8 cellular contexts compared by ENCODE assay signal in the genomic region with DNA sequence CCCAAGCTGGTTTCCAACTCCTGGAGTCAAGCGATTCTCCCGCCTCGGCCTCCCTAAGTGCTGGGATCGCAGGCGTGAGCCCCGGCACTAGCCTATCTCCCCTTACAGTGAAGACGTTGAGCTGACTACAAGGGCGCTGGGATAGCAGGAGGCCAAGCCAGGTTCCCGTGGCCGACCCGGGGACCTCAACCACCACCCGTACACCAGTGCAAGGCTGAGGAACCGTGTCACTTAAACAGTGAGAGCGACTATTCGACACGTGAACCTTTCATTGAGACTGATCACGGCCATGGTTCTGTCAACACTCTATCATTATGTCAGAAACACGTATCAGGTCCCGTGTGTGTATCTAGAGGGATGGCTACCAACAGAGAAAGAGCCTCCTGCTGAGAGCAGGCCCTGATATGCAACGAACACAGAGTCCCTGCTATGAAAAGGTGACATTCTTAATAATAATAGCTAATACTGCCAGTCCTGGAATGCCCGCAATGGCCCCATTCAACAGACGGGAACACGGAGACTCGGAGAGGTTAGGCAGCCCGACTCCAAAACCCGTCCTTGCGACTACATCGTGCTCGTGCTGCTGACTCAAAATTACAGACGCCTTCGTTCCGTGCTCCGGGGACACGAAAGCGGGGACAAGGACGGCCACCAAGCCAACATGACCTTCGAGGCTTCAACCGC. TPM values are rescaled to one million over a fixed set of nuclear protein-coding genes. Genes with fewer than 3 reads are reported as not detected.
A peak's percentile ranks its signal among the peaks of the same experiment; 100 is the strongest.
DNase-seq lines count a peak whose midpoint lies in the region; ATAC-seq, FAIRE-seq and TF ChIP-seq lines count a peak whose summit lies in the region.

No MANE protein-coding gene starts in this region.

- no peaks in the 10 kb centered on the region for H3K9me2 ChIP-seq in hepatocyte (replicated peaks; ENCODE audit: insufficient read depth)

- peaks cover 25% of the 10 kb centered on the region for H4K20me1 ChIP-seq in hepatocyte (ENCODE audit: insufficient read depth, poor library complexity, severe bottlenecking)

- H3K27me3 ChIP-seq in adipocyte (replicated peaks; ENCODE audit: control insufficient read depth, insufficient read depth, low read length), result no peaks in the 10 kb centered on the region
- no peaks in the 10 kb centered on the region for H3K27me3 ChIP-seq in hepatocyte
- no peaks in the 10 kb centered on the region for H3K27me3 ChIP-seq in small intestine (ENCODE audit: control insufficient read depth in 2 of 2, insufficient read depth in 2 of 2, low read length in 2 of 2)

- FAIRE-seq in small intestine (lab: Jason Lieb, UNC), result no peak

- DNase-seq in NCI-H2227 (lab: John Stamatoyannopoulos, UW; ENCODE audit: unreplicated experiment) (peak; percentile 46), NCI-H2227 treated with DMSO at 0.1 percent for 48 hours (lab: John Stamatoyannopoulos, UW) (no peak), NCI-H1105 (lab: John Stamatoyannopoulos, UW) (peak; percentile 8), adipocyte (ENCODE audit: low read depth) (no peak), hepatocyte (ENCODE audit: low spot score) (peak; percentile 39), small intestine (peak; percentile 38)

- H2AFZ ChIP-seq in hepatocyte, result peak overlapping the region; percentile 50

- peak overlapping the region; percentile 95 for H3K4me3 ChIP-seq in adipocyte (ENCODE audit: low read length)
- peak overlapping the region; percentile 76 for H3K4me3 ChIP-seq in hepatocyte
- H3K4me3 ChIP-seq in small intestine (ENCODE audit: low read depth in 1 of 2, low read length in 2 of 2), result peak overlapping the region; percentile 74 to 91

- TF ChIP-seq CTCF in hepatocyte (IDR thresholded peaks at IDR 0.05; ENCODE audit: poor library complexity), result no peak

- peak overlapping the region; percentile 96 for H3K4me2 ChIP-seq in hepatocyte

- no peak for ATAC-seq in HG03457 (IDR thresholded peaks at IDR 0.05; ENCODE audit: unreplicated experiment)
- no peak for ATAC-seq in GM18520 (IDR thresholded peaks at IDR 0.05; ENCODE audit: unreplicated experiment)

- H3K36me3 ChIP-seq in adipocyte (ENCODE audit: control insufficient read depth, insufficient read depth, low read length, severe bottlenecking), result peaks cover 7% of the 10 kb centered on the region
- no peaks in the 10 kb centered on the region for H3K36me3 ChIP-seq in hepatocyte (replicated peaks; ENCODE audit: insufficient read depth, low read depth)
- H3K36me3 ChIP-seq in small intestine (ENCODE audit: control insufficient read depth in 2 of 2, insufficient read depth in 2 of 2, low read length in 2 of 2), result no peaks in the 10 kb centered on the region

- H3K9me3 ChIP-seq in adipocyte (ENCODE audit: control insufficient read depth, low read length), result no peaks in the 10 kb centered on the region
- no peaks in the 10 kb centered on the region for H3K9me3 ChIP-seq in hepatocyte (ENCODE audit: low read depth)
- no peaks in the 10 kb centered on the region for H3K9me3 ChIP-seq in small intestine (ENCODE audit: control insufficient read depth, low read depth)

- H3K79me2 ChIP-seq in hepatocyte, result peaks cover 54% of the 10 kb centered on the region

- H3K27ac ChIP-seq in hepatocyte, result peak overlapping the region; percentile 99
- H3K27ac ChIP-seq in small intestine (ENCODE audit: low read depth in 1 of 2, low read length in 1 of 2), result peak overlapping the region; percentile 100

- H3K4me1 ChIP-seq in adipocyte (ENCODE audit: control insufficient read depth, insufficient read depth, low read length), result peaks cover 47% of the 10 kb centered on the region
- H3K4me1 ChIP-seq in hepatocyte (ENCODE audit: insufficient read depth), result peaks cover 22% of the 10 kb centered on the region
- peaks cover 0 to 24% of the 10 kb centered on the region in 2 donors for H3K4me1 ChIP-seq in small intestine (ENCODE audit: control insufficient read depth in 2 of 2, insufficient read depth in 1 of 2, low read depth in 1 of 2, low read length in 1 of 2)

- 11% methylated on average over 38 of the region's 38 CpGs for WGBS in hepatocyte (ENCODE audit: low lambda C conversion rate, missing lambda C conversion rate)
- 2 to 14% (median 8%) methylated on average over 38 of the region's 38 CpGs for WGBS in small intestine, 3 donors

- H3K9ac ChIP-seq in adipocyte (ENCODE audit: low read length), result peak overlapping the region; percentile 97

RNA-seq across cellular contexts. Expression of a gene that starts 0.9 kb away (rescaled TPM):
- 60.2 and 60.8 TPM in 2 replicates for total RNA-seq in hepatocyte
- 43.0 and 44.1 TPM in 2 replicates for polyA plus RNA-seq in hepatocyte
- 10 to 100 TPM; 67.2 to 89.9 (median 83.8) TPM for polyA plus RNA-seq in small intestine

RNA-seq across cellular contexts. Expression of a gene that starts 31.6 kb away (rescaled TPM):
- 0.90 and 2.5 TPM in 2 replicates for total RNA-seq in hepatocyte
- 0.36 and 0.38 TPM in 2 replicates for polyA plus RNA-seq in hepatocyte
- 1 to 10 TPM; 1.1 to 2.2 (median 1.6) TPM for polyA plus RNA-seq in small intestine

Comparison
In these comparisons a context has a peak if more than half of its experiments do, and no peak if none do; other contexts are left out.
1. DNase-seq: peak in NCI-H2227 (single experiment), NCI-H1105 (single experiment), hepatocyte (single experiment) and small intestine (single experiment); none in NCI-H2227 treated with DMSO at 0.1 percent for 48 hours (single experiment) and adipocyte (single experiment).
2. Peak in every context shown above with its lines, with median percentiles within 50 percentile points of each other: H3K4me3 ChIP-seq.